Comparison of ENCODE assay signal across 1 cellular context in genomic region chr4:86184216-86184915, GRCh38.
TF ChIP-seq lines count a peak whose summit lies in the region.

No MANE protein-coding gene starts in this region.

TF ChIP-seq in SK-N-SH, 30 proteins besides CTCF, POLR2A, EP300 and RAD21 (continued from another document):
- TF ChIP-seq IRF3 (IDR thresholded peaks at IDR 0.05; ENCODE audit: low read depth, low read length): no peak
